In genomic region chr17:7850970-7851437, GRCh38 we compare ENCODE assay signal across 11 cellular contexts. TPM values are rescaled to one million over a fixed set of nuclear protein-coding genes. Genes with fewer than 3 reads are reported as not detected.
DNase-seq lines count a peak whose midpoint lies in the region; ATAC-seq, FAIRE-seq and TF ChIP-seq lines count a peak whose summit lies in the region.
"Had no signal": no experiment of that assay in that cellular context is flagged by ENCODE, and none has a peak within 500 bp of the region (broad histone marks: within the 10 kb centered on the region; RNA-seq: fewer than 3 reads in every experiment).

No MANE protein-coding gene starts in this region.

- FAIRE-seq in A549 (lab: Jason Lieb, UNC) = no peak
- FAIRE-seq in keratinocyte (lab: Jason Lieb, UNC) = no peak

- no peaks in the 10 kb centered on the region for H3K27me3 ChIP-seq in keratinocyte (ENCODE audit: control insufficient read depth, extremely low read depth, insufficient read depth, low read length)
- H3K27me3 ChIP-seq: heart left ventricle had no signal

- H3K4me3 ChIP-seq in A549 = no peak overlapping the region
- H3K4me3 ChIP-seq in keratinocyte (ENCODE audit: control insufficient read depth in 2 of 3, extremely low read depth in 1 of 3, insufficient read depth in 2 of 3, low read depth in 1 of 3, low read length in 3 of 3) = no peak overlapping the region
- H3K4me3 ChIP-seq: SK-N-MC had no signal

- H3K27me3 Mint-ChIP-seq in activated CD4-positive, alpha-beta memory T cell treated with anti-CD3 and anti-CD28 coated beads, Interleukin-2, amount 10 ng/mL, durations not matched to agents 7 days and 5 days = no peaks in the 10 kb centered on the region

- no peak for TF ChIP-seq POLR2A in A549 (IDR thresholded peaks at IDR 0.05; ENCODE audit: low read length)

- H3K9me3 Mint-ChIP-seq in activated CD4-positive, alpha-beta memory T cell treated with anti-CD3 and anti-CD28 coated beads, Interleukin-2, amount 10 ng/mL, durations not matched to agents 7 days and 5 days = no peaks in the 10 kb centered on the region

- peaks cover 18% of the 10 kb centered on the region; the same call in 2 of the 3 replicates for H3K4me1 ChIP-seq in A549
- H3K4me1 ChIP-seq in keratinocyte (ENCODE audit: control insufficient read depth, extremely low read depth, insufficient read depth, low read length) = peaks cover 25% of the 10 kb centered on the region

- H3K4me3 Mint-ChIP-seq in activated CD4-positive, alpha-beta memory T cell treated with anti-CD3 and anti-CD28 coated beads, Interleukin-2, amount 10 ng/mL, durations not matched to agents 7 days and 5 days = peak overlapping the region; percentile 75

- 88% methylated on average over 13 of the region's 13 CpGs for WGBS in A549 (ENCODE audit: missing lambda C conversion rate)

- H3K79me2 ChIP-seq in keratinocyte (ENCODE audit: control insufficient read depth, insufficient read depth, low read length) = peaks cover 23% of the 10 kb centered on the region

- peak overlapping the region; percentile 61 for H3K4me2 ChIP-seq in A549
- peak overlapping the region; percentile 25 for H3K4me2 ChIP-seq in keratinocyte (ENCODE audit: control insufficient read depth, extremely low read depth, insufficient read depth, low read depth, low read length)

- H3K27ac Mint-ChIP-seq in activated CD4-positive, alpha-beta memory T cell treated with anti-CD3 and anti-CD28 coated beads, Interleukin-2, amount 10 ng/mL, durations not matched to agents 7 days and 5 days = peak overlapping the region; percentile 47

- H3K27ac ChIP-seq in A549 (no peak overlapping the region), keratinocyte (ENCODE audit: control insufficient read depth, insufficient read depth, low read length) (no peak overlapping the region)
- H3K27ac ChIP-seq: SK-N-MC had no signal

- H3K9ac ChIP-seq in keratinocyte (ENCODE audit: control insufficient read depth, extremely low read depth, insufficient read depth, low read length) = no peak overlapping the region

- no peak for TF ChIP-seq CTCF in A549 (IDR thresholded peaks at IDR 0.05)
- TF ChIP-seq CTCF in keratinocyte (optimal IDR thresholded peaks at IDR 0.05 in 1 of 3, IDR thresholded peaks at IDR 0.05 in 1 of 3, conservative IDR thresholded peaks at IDR 0.05 in 1 of 3; ENCODE audit: extremely low read depth in 1 of 3, insufficient read depth in 2 of 3, low read length in 3 of 3) = no peak

- POLR2A ChIA-PET in A549 (lab: Yijun Ruan, JAX) = interaction anchor here (0.5 to 1.7 kb wide), 4 partner anchors 9 to 45 kb away, joined by 3 to 5 read pairs (median 4); partner anchors contain the start of gene KDM6B
- POLR2A ChIA-PET in activated CD4-positive, alpha-beta memory T cell treated with anti-CD3 and anti-CD28 coated beads, Interleukin-2, amount 10 ng/mL, durations not matched to agents 7 days and 5 days (lab: Charles Lee) = interaction anchor here (0.8 to 4.0 kb wide), 6 partner anchors 8 to 322 kb away, joined by 3 to 30 read pairs (median 4); partner anchors contain the start of gene KDM6B

- TF ChIP-seq RAD21 in A549 (conservative IDR thresholded peaks at IDR 0.05 in 1 of 2, IDR thresholded peaks at IDR 0.05 in 1 of 2) = no peak

- H3K4me1 Mint-ChIP-seq in activated CD4-positive, alpha-beta memory T cell treated with anti-CD3 and anti-CD28 coated beads, Interleukin-2, amount 10 ng/mL, durations not matched to agents 7 days and 5 days = peaks cover 36% of the 10 kb centered on the region

- CTCF ChIA-PET in A549 (lab: Yijun Ruan, JAX) = interaction anchor here (0.6 to 25.1 kb wide), 23 partner anchors 8 to 268 kb away, joined by 3 to 677 read pairs (median 4); partner anchors contain the start of genes CHD3 and KDM6B
- CTCF ChIA-PET in activated CD4-positive, alpha-beta memory T cell treated with anti-CD3 and anti-CD28 coated beads, Interleukin-2, amount 10 ng/mL, durations not matched to agents 7 days and 5 days (lab: Charles Lee) = interaction anchor here (1.0 to 2.7 kb wide), 6 partner anchors 10 to 164 kb away, joined by 3 to 34 read pairs (median 7); partner anchors contain the start of genes KDM6B and TP53

- DNase-seq in A549 (ENCODE audit: low read depth in 1 of 2, low spot score in 1 of 2) (no peak), keratinocyte (ENCODE audit: low read depth, low spot score) (no peak), SIG-M5 treated with dmso at 0.1 percent for 504 hours (lab: John Stamatoyannopoulos, UW; ENCODE audit: unreplicated experiment) (no peak), NCI-H524 treated with DMSO at 0.1 percent for 48 hours (lab: John Stamatoyannopoulos, UW) (no peak)
- no peak for DNase-seq in activated CD4-positive, alpha-beta memory T cell treated with anti-CD3 and anti-CD28 coated beads, Interleukin-2, amount 10 ng/mL, durations not matched to agents 7 days and 5 days
- no peak for DNase-seq in activated CD4-positive, CD25-positive, alpha-beta regulatory T cell treated with anti-CD3 and anti-CD28 coated beads, Interleukin-2, amount 50 U/mL, for 72 hours
- DNase-seq: NCI-H1436 treated with DMSO at 0.1 percent for 48 hours had no signal

- H4K20me1 ChIP-seq in keratinocyte (ENCODE audit: control insufficient read depth, extremely low read depth, insufficient read depth, low read length) = peaks cover 8% of the 10 kb centered on the region

- dilution Hi-C loops in keratinocyte (cut with MboI; ENCODE audit: extremely low pct_ligation_motif_present, low sequenced_read_pairs) = no loop called here

- H3K9me3 ChIP-seq in A549 (no peaks in the 10 kb centered on the region), keratinocyte (ENCODE audit: control insufficient read depth, low read depth, low read length) (no peaks in the 10 kb centered on the region)
- H3K9me3 ChIP-seq: heart left ventricle had no signal

- H3K9me1 ChIP-seq in keratinocyte (ENCODE audit: control insufficient read depth, extremely low read depth, insufficient read depth, low read length) = no peaks in the 10 kb centered on the region

- TF ChIP-seq EP300 in A549 (IDR thresholded peaks at IDR 0.05) = no peak

- ATAC-seq in A549 (peak; percentile 1; a peak in 3 of 6 replicates), GM18873 (IDR thresholded peaks at IDR 0.05; ENCODE audit: low FRiP score, unreplicated experiment) (peak; percentile 9), HG02678 (IDR thresholded peaks at IDR 0.05; ENCODE audit: unreplicated experiment) (no peak)

- H3K36me3 ChIP-seq in keratinocyte (ENCODE audit: control insufficient read depth in 2 of 2, extremely low read depth in 1 of 2, insufficient read depth in 2 of 2, low read length in 2 of 2) = peaks cover 37 to 39% of the 10 kb centered on the region in 2 experiments

- peaks cover 6% of the 10 kb centered on the region for H3K36me3 Mint-ChIP-seq in activated CD4-positive, alpha-beta memory T cell treated with anti-CD3 and anti-CD28 coated beads, Interleukin-2, amount 10 ng/mL, durations not matched to agents 7 days and 5 days (ENCODE audit: low read depth)

- H2AFZ ChIP-seq in keratinocyte (ENCODE audit: control insufficient read depth, low read length) = no peak overlapping the region

RNA-seq across cellular contexts. Expression of gene TMEM88, which starts 3.9 kb away (rescaled TPM):
- polyA plus RNA-seq in A549 (2011; rRNA removed) = 0.48 and 0.57 TPM in 2 replicates
- polyA plus RNA-seq in A549 (2012; cell fraction: cytosol; rRNA removed) = 0.29 and 0.44 TPM in 2 replicates
- 11.6 and 16.8 TPM in 2 replicates for polyA plus RNA-seq in A549 (2012; cell fraction: nucleus; rRNA removed)
- 0.17 to 0.73 TPM (median 0.33 TPM) in 3 replicates for polyA plus RNA-seq in A549 (2017; fragmentation: RNase III; extraction: RNeasy Plus Mini Kit Qiagen cat#74134 plus additional on column Dnase treatment)
- 0.54 TPM in 1 of 2 replicates, not detected in the other for polyA minus RNA-seq in A549 (2011; rRNA and poly(A)+ RNA removed)
- total RNA-seq in activated CD4-positive, alpha-beta memory T cell treated with anti-CD3 and anti-CD28 coated beads, Interleukin-2, amount 10 ng/mL, durations not matched to agents 7 days and 5 days = 1 to 10 TPM in 1 of 2 experiments, under 1 TPM in 1; 0.78 to 1.5 TPM
- 0.14 to 0.45 TPM (median 0.24 TPM) in 3 replicates for polyA plus RNA-seq in keratinocyte
- not detected for polyA plus RNA-seq in keratinocyte (2011; ENCODE audit: low read depth)
- 0.09 and 0.16 TPM in 2 replicates for polyA plus RNA-seq in keratinocyte (2011; cell fraction: cytosol; rRNA removed)
- polyA plus RNA-seq in keratinocyte (2011; cell fraction: nucleus; rRNA removed) = 2.1 and 3.6 TPM in 2 replicates
- polyA plus RNA-seq in keratinocyte (2012; ENCODE audit: low replicate concordance) = 0.36 and 1.5 TPM in 2 replicates
- polyA minus RNA-seq in keratinocyte = not detected in 3 replicates
- not detected for polyA minus RNA-seq in keratinocyte (2011; cell fraction: cytosol; rRNA and poly(A)+ RNA removed)
- 2.6 TPM in 1 of 2 replicates, not detected in the other for polyA minus RNA-seq in keratinocyte (2011; cell fraction: nucleus; rRNA and poly(A)+ RNA removed)

RNA-seq across cellular contexts. Expression of gene NAA38, which starts 6.4 kb away (rescaled TPM):
- polyA plus RNA-seq in A549 (2011; rRNA removed) (98.9 and 102 TPM in 2 replicates), A549 (2017; fragmentation: RNase III; extraction: RNeasy Plus Mini Kit Qiagen cat#74134 plus additional on column Dnase treatment) (268 to 287 TPM (median 275 TPM) in 3 replicates), keratinocyte (41.0 to 130 TPM (median 70.9 TPM) in 3 replicates)
- 518 TPM in 2 replicates for polyA plus RNA-seq in A549 (2012; cell fraction: cytosol; rRNA removed)
- polyA plus RNA-seq in A549 (2012; cell fraction: nucleus; rRNA removed) = 332 and 388 TPM in 2 replicates
- polyA minus RNA-seq in A549 (2011; rRNA and poly(A)+ RNA removed) = 18.6 and 32.8 TPM in 2 replicates
- 10 to 100 TPM; 69.8 to 76.9 TPM for total RNA-seq in activated CD4-positive, alpha-beta memory T cell treated with anti-CD3 and anti-CD28 coated beads, Interleukin-2, amount 10 ng/mL, durations not matched to agents 7 days and 5 days
- polyA plus RNA-seq in keratinocyte (2011; ENCODE audit: low read depth) = 31.0 TPM
- 30.0 and 56.4 TPM in 2 replicates for polyA plus RNA-seq in keratinocyte (2011; cell fraction: cytosol; rRNA removed)
- polyA plus RNA-seq in keratinocyte (2011; cell fraction: nucleus; rRNA removed) = 21.9 and 22.5 TPM in 2 replicates
- polyA plus RNA-seq in keratinocyte (2012; ENCODE audit: low replicate concordance) = 51.7 and 115 TPM in 2 replicates
- polyA minus RNA-seq in keratinocyte = 11.5 to 53.1 TPM (median 28.6 TPM) in 3 replicates
- polyA minus RNA-seq in keratinocyte (2011; cell fraction: cytosol; rRNA and poly(A)+ RNA removed) = 221 TPM
- 8.3 and 23.7 TPM in 2 replicates for polyA minus RNA-seq in keratinocyte (2011; cell fraction: nucleus; rRNA and poly(A)+ RNA removed)

RNA-seq across cellular contexts. Expression of gene CYB5D1, which starts 6.8 kb away (rescaled TPM):
- 17.7 and 20.4 TPM in 2 replicates for polyA plus RNA-seq in A549 (2011; rRNA removed)
- 15.8 and 19.3 TPM in 2 replicates for polyA plus RNA-seq in A549 (2012; cell fraction: cytosol; rRNA removed)
- 16.0 and 16.3 TPM in 2 replicates for polyA plus RNA-seq in A549 (2012; cell fraction: nucleus; rRNA removed)
- 26.4 to 28.2 TPM (median 28.1 TPM) in 3 replicates for polyA plus RNA-seq in A549 (2017; fragmentation: RNase III; extraction: RNeasy Plus Mini Kit Qiagen cat#74134 plus additional on column Dnase treatment)
- polyA minus RNA-seq in A549 (2011; rRNA and poly(A)+ RNA removed) = 10.9 and 13.0 TPM in 2 replicates
- 1 to 10 TPM; 5.3 to 7.5 TPM for total RNA-seq in activated CD4-positive, alpha-beta memory T cell treated with anti-CD3 and anti-CD28 coated beads, Interleukin-2, amount 10 ng/mL, durations not matched to agents 7 days and 5 days
- 9.0 to 14.8 TPM (median 12.4 TPM) in 3 replicates for polyA plus RNA-seq in keratinocyte
- polyA plus RNA-seq in keratinocyte (2011; ENCODE audit: low read depth) = 3.5 TPM
- 7.8 and 10.9 TPM in 2 replicates for polyA plus RNA-seq in keratinocyte (2011; cell fraction: cytosol; rRNA removed)
- 15.4 and 19.2 TPM in 2 replicates for polyA plus RNA-seq in keratinocyte (2011; cell fraction: nucleus; rRNA removed)
- polyA plus RNA-seq in keratinocyte (2012; ENCODE audit: low replicate concordance) = 6.5 and 9.8 TPM in 2 replicates
- 6.2 to 12.7 TPM (median 6.7 TPM) in 3 replicates for polyA minus RNA-seq in keratinocyte
- 9.8 TPM for polyA minus RNA-seq in keratinocyte (2011; cell fraction: cytosol; rRNA and poly(A)+ RNA removed)
- polyA minus RNA-seq in keratinocyte (2011; cell fraction: nucleus; rRNA and poly(A)+ RNA removed) = 5.5 and 9.0 TPM in 2 replicates

RNA-seq across cellular contexts. Expression of gene KDM6B, which starts 17.0 kb away (rescaled TPM):
- 1.3 and 3.3 TPM in 2 replicates for polyA plus RNA-seq in A549 (2011; rRNA removed)
- polyA plus RNA-seq in A549 (2012; cell fraction: cytosol; rRNA removed) = 1.8 and 2.7 TPM in 2 replicates
- polyA plus RNA-seq in A549 (2012; cell fraction: nucleus; rRNA removed) = 9.4 and 11.6 TPM in 2 replicates
- polyA plus RNA-seq in A549 (2017; fragmentation: RNase III; extraction: RNeasy Plus Mini Kit Qiagen cat#74134 plus additional on column Dnase treatment) = 7.6 to 10.2 TPM (median 8.8 TPM) in 3 replicates
- 10.8 and 14.7 TPM in 2 replicates for polyA minus RNA-seq in A549 (2011; rRNA and poly(A)+ RNA removed)
- total RNA-seq in activated CD4-positive, alpha-beta memory T cell treated with anti-CD3 and anti-CD28 coated beads, Interleukin-2, amount 10 ng/mL, durations not matched to agents 7 days and 5 days = 10 to 100 TPM; 20.9 to 23.7 TPM
- 1.0 to 1.6 TPM (median 1.4 TPM) in 3 replicates for polyA plus RNA-seq in keratinocyte
- 8.2 TPM for polyA plus RNA-seq in keratinocyte (2011; ENCODE audit: low read depth)
- 1.0 and 1.6 TPM in 2 replicates for polyA plus RNA-seq in keratinocyte (2011; cell fraction: cytosol; rRNA removed)
- polyA plus RNA-seq in keratinocyte (2011; cell fraction: nucleus; rRNA removed) = 11.7 and 18.0 TPM in 2 replicates
- 9.1 and 12.5 TPM in 2 replicates for polyA plus RNA-seq in keratinocyte (2012; ENCODE audit: low replicate concordance)
- 2.3 to 8.4 TPM (median 5.9 TPM) in 3 replicates for polyA minus RNA-seq in keratinocyte
- 4.0 TPM for polyA minus RNA-seq in keratinocyte (2011; cell fraction: cytosol; rRNA and poly(A)+ RNA removed)
- polyA minus RNA-seq in keratinocyte (2011; cell fraction: nucleus; rRNA and poly(A)+ RNA removed) = 18.1 and 23.6 TPM in 2 replicates

RNA-seq across cellular contexts. Expression of gene CHD3, which starts 37.6 kb away (rescaled TPM):
- polyA plus RNA-seq in A549 (2011; rRNA removed) (56.3 and 69.7 TPM in 2 replicates), A549 (2017; fragmentation: RNase III; extraction: RNeasy Plus Mini Kit Qiagen cat#74134 plus additional on column Dnase treatment) (88.0 to 113 TPM (median 111 TPM) in 3 replicates), keratinocyte (27.8 to 30.1 TPM (median 28.1 TPM) in 3 replicates)
- polyA plus RNA-seq in A549 (2012; cell fraction: cytosol; rRNA removed) = 65.2 and 89.0 TPM in 2 replicates
- 224 and 249 TPM in 2 replicates for polyA plus RNA-seq in A549 (2012; cell fraction: nucleus; rRNA removed)
- 139 and 156 TPM in 2 replicates for polyA minus RNA-seq in A549 (2011; rRNA and poly(A)+ RNA removed)
- 100 to 1,000 TPM; 127 to 131 TPM for total RNA-seq in activated CD4-positive, alpha-beta memory T cell treated with anti-CD3 and anti-CD28 coated beads, Interleukin-2, amount 10 ng/mL, durations not matched to agents 7 days and 5 days
- polyA plus RNA-seq in keratinocyte (2011; ENCODE audit: low read depth) = 19.1 TPM
- 21.7 and 36.9 TPM in 2 replicates for polyA plus RNA-seq in keratinocyte (2011; cell fraction: cytosol; rRNA removed)
- 110 and 113 TPM in 2 replicates for polyA plus RNA-seq in keratinocyte (2011; cell fraction: nucleus; rRNA removed)
- polyA plus RNA-seq in keratinocyte (2012; ENCODE audit: low replicate concordance) = 21.0 and 81.2 TPM in 2 replicates
- polyA minus RNA-seq in keratinocyte = 51.0 to 122 TPM (median 65.2 TPM) in 3 replicates
- polyA minus RNA-seq in keratinocyte (2011; cell fraction: cytosol; rRNA and poly(A)+ RNA removed) = 83.5 TPM
- polyA minus RNA-seq in keratinocyte (2011; cell fraction: nucleus; rRNA and poly(A)+ RNA removed) = 50.3 and 60.0 TPM in 2 replicates
